ENCODE assay signal across 19 cellular contexts in the genomic region with DNA sequence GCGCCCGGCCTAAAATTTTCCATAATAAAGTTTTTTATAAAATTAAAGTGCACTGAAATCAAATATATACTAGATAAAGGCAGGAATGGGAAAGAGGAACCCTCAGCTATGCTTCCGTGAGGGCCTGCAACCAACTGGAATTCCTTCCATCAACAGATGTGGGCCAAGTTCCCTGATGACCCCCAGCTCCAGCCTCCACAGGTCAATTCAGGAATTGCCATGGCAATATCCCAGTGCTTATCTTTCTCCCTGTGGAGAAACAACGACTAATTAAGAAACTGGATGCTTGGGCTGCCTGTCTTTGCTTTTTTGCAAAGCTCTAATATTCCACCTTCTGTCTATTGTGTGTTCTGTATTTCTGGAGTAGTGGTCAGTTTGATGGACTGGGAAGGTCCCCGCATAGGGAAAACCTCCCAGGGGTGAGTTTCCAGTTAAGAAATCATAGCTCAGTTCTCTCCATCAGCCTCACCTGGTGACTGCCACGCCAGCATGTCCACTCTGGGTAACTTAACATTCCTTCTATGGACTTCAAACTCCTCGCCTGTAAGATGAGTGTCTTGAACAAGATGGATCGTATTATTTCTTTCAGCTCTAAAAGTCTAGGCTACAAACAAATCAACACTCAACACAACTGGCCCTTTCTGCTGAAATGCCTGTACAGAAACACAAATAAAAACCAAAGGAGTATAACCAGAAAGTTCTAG.
DNase-seq lines count a peak whose midpoint lies in the region; ATAC-seq, FAIRE-seq and TF ChIP-seq lines count a peak whose summit lies in the region.
"Had no signal": no experiment of that assay in that cellular context is flagged by ENCODE, and none has a peak within 500 bp of the region (broad histone marks: within the 10 kb centered on the region; RNA-seq: fewer than 3 reads in every experiment).

No MANE protein-coding gene starts in this region.

- no peaks in the 10 kb centered on the region for H3K79me1 ChIP-seq in trophoblast cell (ENCODE audit: low read length)

- H3K9ac ChIP-seq in astrocyte (ENCODE audit: low read length) (no peak overlapping the region), trophoblast cell (ENCODE audit: low read length) (no peak overlapping the region)

- H3K4me3 ChIP-seq in astrocyte (ENCODE audit: insufficient read depth, low read depth, low read length) (no peak overlapping the region), lower lobe of right lung (no peak overlapping the region), trophoblast cell (ENCODE audit: low read depth, low read length) (no peak overlapping the region)

- no peak overlapping the region for H4K91ac ChIP-seq in trophoblast cell (ENCODE audit: low read depth, low read length)

- no peak overlapping the region for H3K27ac ChIP-seq in astrocyte (ENCODE audit: low read depth, low read length)
- no peak overlapping the region for H3K27ac ChIP-seq in lower lobe of right lung
- no peak overlapping the region for H3K27ac ChIP-seq in trophoblast cell (ENCODE audit: low read depth, low read length)
- H3K27ac ChIP-seq: 22Rv1, HL-60 had no signal

- no peak overlapping the region for H3K18ac ChIP-seq in trophoblast cell (ENCODE audit: low read length)

- H3K9me3 ChIP-seq in astrocyte (ENCODE audit: insufficient read depth, low read depth, low read length), result no peaks in the 10 kb centered on the region
- no peaks in the 10 kb centered on the region for H3K9me3 ChIP-seq in lower lobe of right lung
- H3K9me3 ChIP-seq in trophoblast cell (ENCODE audit: insufficient read depth, low read depth, low read length), result no peaks in the 10 kb centered on the region

- no CpG with 5 or more reads among the region's 8 CpGs for WGBS in trophoblast cell (ENCODE audit: extremely low coverage, insufficient coverage, insufficient read length)

- H3K4me3 Mint-ChIP-seq in activated naive CD4-positive, alpha-beta T cell treated with anti-CD3 and anti-CD28 coated beads, Interleukin-2, amount 50 U/mL, for 24 hours, result no peak overlapping the region
- no peak overlapping the region for H3K4me3 Mint-ChIP-seq in astrocyte (ENCODE audit: unreplicated experiment)
- H3K4me3 Mint-ChIP-seq in stimulated activated memory B cell treated with anti-CD40 and anti-IgM and Interleukin-4, amounts not matched to agents 10 μg/mL and 1 μg/mL and 100 μg/mL, for 72 hours, result no peak overlapping the region
- H3K4me3 Mint-ChIP-seq: CD14-positive monocyte; CD8-positive, alpha-beta T cell had no signal

- intact Hi-C loops in lower lobe of right lung (cut with DNase I), result no loop called here

- ATAC-seq in lower lobe of right lung (peak; percentile 67 to 70), HG02759 (IDR thresholded peaks at IDR 0.05; ENCODE audit: unreplicated experiment) (no peak)
- no peak for ATAC-seq in stimulated activated memory B cell treated with anti-CD40 and anti-IgM and Interleukin-4, amounts not matched to agents 10 μg/mL and 1 μg/mL and 100 μg/mL, for 72 hours
- ATAC-seq: CD8-positive, alpha-beta T cell; HCT116 had no signal

- no peak overlapping the region for H2BK5ac ChIP-seq in trophoblast cell (ENCODE audit: low read depth, low read length, poor library complexity)

- H3K36me3 ChIP-seq in astrocyte (ENCODE audit: insufficient read depth, low read length), result no peaks in the 10 kb centered on the region
- H3K36me3 ChIP-seq in lower lobe of right lung, result peaks cover 22% of the 10 kb centered on the region
- peaks cover 13 to 14% of the 10 kb centered on the region in 2 experiments for H3K36me3 ChIP-seq in trophoblast cell (ENCODE audit: control insufficient read depth in 1 of 2, insufficient read depth in 2 of 2, low read length in 2 of 2)

- no peak overlapping the region for H3K14ac ChIP-seq in trophoblast cell (ENCODE audit: low read length)

- FAIRE-seq in astrocyte (lab: Jason Lieb, UNC) (no peak), GM12892 (lab: Jason Lieb, UNC) (no peak)
- FAIRE-seq: D721Med, G401.6 had no signal

- H3K79me2 ChIP-seq in astrocyte (ENCODE audit: insufficient read depth, low read length) (peaks cover 96% of the 10 kb centered on the region), trophoblast cell (ENCODE audit: control insufficient read depth, insufficient read depth, low read length, poor library complexity) (peaks cover 4% of the 10 kb centered on the region)

- H3K9me3 Mint-ChIP-seq in activated naive CD4-positive, alpha-beta T cell treated with anti-CD3 and anti-CD28 coated beads, Interleukin-2, amount 50 U/mL, for 24 hours, result no peaks in the 10 kb centered on the region
- H3K9me3 Mint-ChIP-seq in astrocyte (ENCODE audit: unreplicated experiment), result no peaks in the 10 kb centered on the region
- H3K9me3 Mint-ChIP-seq in stimulated activated memory B cell treated with anti-CD40 and anti-IgM and Interleukin-4, amounts not matched to agents 10 μg/mL and 1 μg/mL and 100 μg/mL, for 72 hours, result no peaks in the 10 kb centered on the region
- H3K9me3 Mint-ChIP-seq: CD14-positive monocyte; CD8-positive, alpha-beta T cell had no signal

- TF ChIP-seq POLR2A in GM12892 (IDR thresholded peaks at IDR 0.05; ENCODE audit: low read depth, low read length), result no peak

- H3K27me3 ChIP-seq in astrocyte (ENCODE audit: insufficient read depth, low read length) (no peaks in the 10 kb centered on the region), lower lobe of right lung (ENCODE audit: low read depth) (no peaks in the 10 kb centered on the region), trophoblast cell (ENCODE audit: insufficient read depth, low read length) (no peaks in the 10 kb centered on the region)

- no peak overlapping the region for H2BK12ac ChIP-seq in trophoblast cell (ENCODE audit: low read length)

- peaks cover 95% of the 10 kb centered on the region for H4K20me1 ChIP-seq in astrocyte (ENCODE audit: insufficient read depth, low read length)

- H3K4me1 ChIP-seq in astrocyte (ENCODE audit: insufficient read depth, low read length) (no peaks in the 10 kb centered on the region), lower lobe of right lung (peaks cover 44% of the 10 kb centered on the region), trophoblast cell (ENCODE audit: control insufficient read depth in 1 of 2, insufficient read depth in 2 of 2, low read length in 2 of 2) (no peaks in the 10 kb centered on the region)

- no peak for DNase-seq in activated naive CD4-positive, alpha-beta T cell (lab: John Stamatoyannopoulos, UW)
- DNase-seq in astrocyte (ENCODE audit: low read depth), result no peak
- no peak for DNase-seq in lower lobe of right lung
- DNase-seq in trophoblast cell, result peak; percentile 50 to 67
- no peak for DNase-seq in GM12892 (ENCODE audit: insufficient read length)
- DNase-seq: CD8-positive, alpha-beta T cell; COR-L47; DMS153; DMS79 treated with DMSO at 0.1 percent for 48 hours; EL had no signal

- H3K36me3 Mint-ChIP-seq in activated naive CD4-positive, alpha-beta T cell treated with anti-CD3 and anti-CD28 coated beads, Interleukin-2, amount 50 U/mL, for 24 hours, result peaks cover 8% of the 10 kb centered on the region
- peaks cover 6% of the 10 kb centered on the region for H3K36me3 Mint-ChIP-seq in astrocyte (ENCODE audit: low read depth, unreplicated experiment)
- peaks cover 35% of the 10 kb centered on the region for H3K36me3 Mint-ChIP-seq in stimulated activated memory B cell treated with anti-CD40 and anti-IgM and Interleukin-4, amounts not matched to agents 10 μg/mL and 1 μg/mL and 100 μg/mL, for 72 hours

- H2AK5ac ChIP-seq in trophoblast cell (ENCODE audit: low read length), result no peak overlapping the region

- H3K4me1 Mint-ChIP-seq in activated naive CD4-positive, alpha-beta T cell treated with anti-CD3 and anti-CD28 coated beads, Interleukin-2, amount 50 U/mL, for 24 hours, result peaks cover 89% of the 10 kb centered on the region
- peaks cover 23% of the 10 kb centered on the region for H3K4me1 Mint-ChIP-seq in astrocyte (ENCODE audit: low read depth, unreplicated experiment)
- H3K4me1 Mint-ChIP-seq in stimulated activated memory B cell treated with anti-CD40 and anti-IgM and Interleukin-4, amounts not matched to agents 10 μg/mL and 1 μg/mL and 100 μg/mL, for 72 hours, result peaks cover 85% of the 10 kb centered on the region

- H2BK120ac ChIP-seq in trophoblast cell (ENCODE audit: insufficient read depth, low read length, poor library complexity), result no peak overlapping the region

- peak overlapping the region; percentile 85 for H3K27ac Mint-ChIP-seq in activated naive CD4-positive, alpha-beta T cell treated with anti-CD3 and anti-CD28 coated beads, Interleukin-2, amount 50 U/mL, for 24 hours
- H3K27ac Mint-ChIP-seq in astrocyte (ENCODE audit: unreplicated experiment), result peak overlapping the region; percentile 47
- H3K27ac Mint-ChIP-seq in stimulated activated memory B cell treated with anti-CD40 and anti-IgM and Interleukin-4, amounts not matched to agents 10 μg/mL and 1 μg/mL and 100 μg/mL, for 72 hours, result no peak overlapping the region

- H3K4me2 ChIP-seq in astrocyte (ENCODE audit: low read length), result no peak overlapping the region
- H3K4me2 ChIP-seq in trophoblast cell (ENCODE audit: low read length), result no peak overlapping the region

- H4K8ac ChIP-seq in trophoblast cell (ENCODE audit: low read depth, low read length), result no peak overlapping the region

- no peaks in the 10 kb centered on the region for H3K27me3 Mint-ChIP-seq in activated naive CD4-positive, alpha-beta T cell treated with anti-CD3 and anti-CD28 coated beads, Interleukin-2, amount 50 U/mL, for 24 hours
- H3K27me3 Mint-ChIP-seq in astrocyte (ENCODE audit: low read depth, unreplicated experiment), result no peaks in the 10 kb centered on the region
- no peaks in the 10 kb centered on the region for H3K27me3 Mint-ChIP-seq in stimulated activated memory B cell treated with anti-CD40 and anti-IgM and Interleukin-4, amounts not matched to agents 10 μg/mL and 1 μg/mL and 100 μg/mL, for 72 hours

- TF ChIP-seq CTCF in astrocyte (IDR thresholded peaks at IDR 0.05; ENCODE audit: insufficient read depth, low read depth, low read length) (no peak), lower lobe of right lung (IDR thresholded peaks at IDR 0.05) (no peak)

- H3K23ac ChIP-seq in trophoblast cell (ENCODE audit: low read length), result no peak overlapping the region

- H3K4ac ChIP-seq in trophoblast cell (ENCODE audit: low read depth, low read length), result no peak overlapping the region

- no peak overlapping the region for H4K12ac ChIP-seq in trophoblast cell (ENCODE audit: low read depth, low read length)

- H2AFZ ChIP-seq in astrocyte (ENCODE audit: low read depth, low read length), result no peak overlapping the region
- no peak overlapping the region for H2AFZ ChIP-seq in trophoblast cell (ENCODE audit: insufficient read depth, low read length, poor library complexity)

Comparison
In these comparisons a context has a peak if more than half of its experiments do, and no peak if none do; other contexts are left out.
1. DNase-seq: peak in trophoblast cell (2 of 2); none in activated naive CD4-positive, alpha-beta T cell (0 of 4), astrocyte (single experiment), lower lobe of right lung (single experiment) and GM12892 (single experiment).
2. ATAC-seq: peak in lower lobe of right lung (2 of 2); none in HG02759 (single experiment) and stimulated activated memory B cell treated with anti-CD40 and anti-IgM and Interleukin-4, amounts not matched to agents 10 μg/mL and 1 μg/mL and 100 μg/mL, for 72 hours (single experiment).